ENCODE assay signal across 20 cellular contexts in genomic region chr3:112667599-112667998, GRCh38. TPM values are rescaled to one million over a fixed set of nuclear protein-coding genes. Genes with fewer than 3 reads are reported as not detected.
"Had no signal": no experiment of that assay in that cellular context is flagged by ENCODE, and none has a peak within 500 bp of the region (broad histone marks: within the 10 kb centered on the region; RNA-seq: fewer than 3 reads in every experiment).

No MANE protein-coding gene starts in this region.

- H3K4me2 ChIP-seq: neural progenitor cell had no signal

- H3K4me3 ChIP-seq: colonic mucosa, esophagus squamous epithelium, mucosa of descending colon, neural progenitor cell, ovary, right atrium auricular region, sigmoid colon, skin epidermis, stomach, thoracic aorta had no signal

- H3K36me3 ChIP-seq: colonic mucosa, esophagus squamous epithelium, neural progenitor cell, ovary, right atrium auricular region, sigmoid colon, stomach, thoracic aorta had no signal

- H3K27me3 ChIP-seq: colonic mucosa, esophagus squamous epithelium, foreskin keratinocyte, neural progenitor cell, ovary, right atrium auricular region, sigmoid colon, stomach had no signal

- ATAC-seq: foreskin keratinocyte; left lobe of liver; mucosa of descending colon; naive thymus-derived CD8-positive, alpha-beta T cell had no signal

- DNase-seq: colonic mucosa; dermis blood vessel endothelial cell; esophagus squamous epithelium; foreskin keratinocyte; mucosa of descending colon; naive thymus-derived CD8-positive, alpha-beta T cell; nucleus accumbens; ovary; sigmoid colon; stimulated activated CD4-positive, alpha-beta T cell treated with anti-CD3 and anti-CD28 coated beads, Interleukin-2, amount 100 ng/mL, for 24 hours; stimulated activated CD4-positive, alpha-beta T cell treated with anti-CD3 and anti-CD28 coated beads, Interleukin-4, amount 100 ng/mL, for 4 hours; stimulated activated naive CD4-positive, alpha-beta T cell; stomach; substantia nigra; trophoblast cell had no signal

- H3K27ac Mint-ChIP-seq: naive thymus-derived CD8-positive, alpha-beta T cell; neural progenitor cell had no signal

- H3K36me3 Mint-ChIP-seq: neural progenitor cell had no signal

- H3K9ac ChIP-seq: neural progenitor cell had no signal

- H3K4me3 Mint-ChIP-seq: naive thymus-derived CD8-positive, alpha-beta T cell; neural progenitor cell had no signal

- H3K4me1 ChIP-seq: colonic mucosa, neural progenitor cell, right atrium auricular region had no signal

- H3K9me3 ChIP-seq: colonic mucosa, esophagus squamous epithelium, mucosa of descending colon, ovary, right atrium auricular region, sigmoid colon, stomach, thoracic aorta had no signal

- H3K27ac ChIP-seq: colonic mucosa, esophagus squamous epithelium, foreskin keratinocyte, neural progenitor cell, ovary, right atrium auricular region, sigmoid colon, skin epidermis, stomach, thoracic aorta had no signal

- H2AFZ ChIP-seq: neural progenitor cell had no signal

RNA-seq across cellular contexts. Expression of gene CCDC80, which starts 26.7 kb away (rescaled TPM):
- total RNA-seq: naive thymus-derived CD8-positive, alpha-beta T cell had no signal
